In the genomic region with DNA sequence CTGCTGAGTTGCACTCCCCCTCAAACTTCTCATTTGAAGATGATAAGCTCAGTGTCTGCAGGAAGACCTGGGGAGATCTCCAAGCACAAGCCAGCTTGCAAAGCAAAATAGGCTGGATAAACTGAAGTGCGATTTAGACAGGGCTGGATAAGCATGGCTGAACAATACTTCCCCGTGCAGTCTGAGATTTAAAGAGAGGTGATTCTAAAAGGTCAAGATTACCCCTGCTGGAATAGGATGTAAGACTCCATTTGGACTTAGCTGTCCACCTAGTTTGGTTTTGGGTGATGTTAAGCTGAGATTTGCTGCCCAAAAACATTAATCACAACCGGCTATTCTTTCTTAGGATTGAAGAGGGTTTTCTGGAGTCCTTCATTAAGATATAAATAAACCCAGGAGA, we compare ENCODE assay signal across 14 cellular contexts.
"Had no signal": no experiment of that assay in that cellular context is flagged by ENCODE, and none has a peak within 500 bp of the region (broad histone marks: within the 10 kb centered on the region; RNA-seq: fewer than 3 reads in every experiment).

No MANE protein-coding gene starts in this region.

- H3K27me3 ChIP-seq: colonic mucosa had no signal

- H3K79me2 ChIP-seq: parathyroid adenoma had no signal

- H2AFZ ChIP-seq: parathyroid adenoma had no signal

- DNase-seq: activated CD4-positive, alpha-beta memory T cell treated with anti-CD3 and anti-CD28 coated beads for 36 hours; activated CD4-positive, alpha-beta T cell treated with anti-CD3 and anti-CD28 coated beads for 1 hour; activated gamma-delta T cell treated with Interleukin-2 at 50 U/mL for 16 hours; activated naive CD8-positive, alpha-beta T cell treated with anti-CD3 and anti-CD28 coated beads for 36 hours; activated T-cell treated with anti-CD3 and anti-CD28 coated beads, Interleukin-2, amount 50 U/mL, for 72 hours; aorta; effector CD4-positive, alpha-beta T cell; foreskin keratinocyte; retina; SW 1271; trophoblast cell had no signal

- H3K9ac ChIP-seq: parathyroid adenoma had no signal

- H3K27ac ChIP-seq: colonic mucosa, foreskin keratinocyte, parathyroid adenoma had no signal

- H3K4me3 ChIP-seq: colonic mucosa, smooth muscle cell had no signal

- H3K4me1 ChIP-seq: colonic mucosa, foreskin keratinocyte, parathyroid adenoma had no signal

- H3K9me3 ChIP-seq: colonic mucosa had no signal

- H3K4me2 ChIP-seq: smooth muscle cell had no signal

- H3K36me3 ChIP-seq: colonic mucosa had no signal
